ENCODE assay signal across 8 cellular contexts in genomic region chr16:2968738-2969544, GRCh38. TPM values are rescaled to one million over a fixed set of nuclear protein-coding genes. Genes with fewer than 3 reads are reported as not detected.
DNase-seq lines count a peak whose midpoint lies in the region; ATAC-seq and TF ChIP-seq lines count a peak whose summit lies in the region.

Gene PAQR4 (plus strand): TSS chr16:2969348. CDS start chr16:2969675, 327 bp downstream.

- in situ Hi-C loops in astrocyte of the cerebellum (cut with HindIII; ENCODE audit: low sequenced_read_pairs) = no loop called here

- peak; percentile 35 for ATAC-seq in GM18508 (IDR thresholded peaks at IDR 0.05; ENCODE audit: insufficient read depth, unreplicated experiment)
- peak; percentile 74 for ATAC-seq in HG02885 (IDR thresholded peaks at IDR 0.05; ENCODE audit: poor library complexity, unreplicated experiment)
- ATAC-seq in aorta (ENCODE audit: low FRiP score) = peak; percentile 93

- WGBS in aorta, 2 donors = 1% methylated on average over 69 to 98 of the region's 98 CpGs

- H3K27me3 ChIP-seq in aorta (ENCODE audit: control insufficient read depth in 1 of 2, insufficient read depth in 2 of 2, low read length in 1 of 2) = no peaks in the 10 kb centered on the region

- H3K4me1 ChIP-seq in aorta (ENCODE audit: control insufficient read depth in 1 of 2, insufficient read depth in 2 of 2, low read length in 2 of 2) = no peaks in the 10 kb centered on the region

- no peaks in the 10 kb centered on the region for H3K9me3 ChIP-seq in aorta (ENCODE audit: control insufficient read depth, low read length)

- no peaks in the 10 kb centered on the region for H3K36me3 ChIP-seq in aorta (ENCODE audit: control insufficient read depth in 1 of 2, insufficient read depth in 2 of 2, low read length in 1 of 2)

- no peak for TF ChIP-seq CTCF in astrocyte of the cerebellum (IDR thresholded peaks at IDR 0.05; ENCODE audit: low read depth, low read length, missing control alignments)

- intact Hi-C loops in aorta (cut with DNase I) = no loop called here

- peak; percentile 69 for DNase-seq in NCI-H187 treated with DMSO at 0.1 percent for 48 hours (lab: John Stamatoyannopoulos, UW)
- peak; percentile 60 for DNase-seq in T-helper 22 cell (ENCODE audit: low read depth)
- DNase-seq in astrocyte of the cerebellum (ENCODE audit: low read depth) = peak; percentile 42
- peak; percentile 96 for DNase-seq in hepatic stellate cell (ENCODE audit: low spot score)
- DNase-seq in renal cortical epithelial cell (ENCODE audit: low read depth) = peak; percentile 65
- DNase-seq in aorta = peak; percentile 89 to 94

- H3K27ac ChIP-seq in aorta (ENCODE audit: low read depth in 1 of 2, low read length in 2 of 2) = no peak within 1 kb of the TSS

- H3K4me3 ChIP-seq in astrocyte of the cerebellum (ENCODE audit: low read depth, low read length) (peak within 1 kb of the TSS; percentile 42), aorta (ENCODE audit: low read length in 2 of 2) (peak within 1 kb of the TSS; percentile 13 to 46)

RNA-seq across cellular contexts. Expression of gene PAQR4, which starts in this region (rescaled TPM):
- total RNA-seq in renal cortical epithelial cell (2.3 and 17.5 TPM in 2 replicates), aorta (1 to 10 TPM; 4.0 to 5.7 TPM)
- polyA plus RNA-seq in aorta = 1 to 10 TPM; 1.5 to 2.6 TPM

Comparison
In these comparisons a context has a peak if more than half of its experiments do, and no peak if none do; other contexts are left out.
1. ATAC-seq: peak in every context shown above with its lines; median percentile 93 in aorta; 74 in HG02885; 35 in GM18508.
2. DNase-seq: peak in every context shown above with its lines; median percentile 96 in hepatic stellate cell; 92 in aorta; 69 in NCI-H187 treated with DMSO at 0.1 percent for 48 hours; 65 in renal cortical epithelial cell; 60 in T-helper 22 cell; 42 in astrocyte of the cerebellum.